Comparison of ENCODE assay signal across 20 cellular contexts in the genomic region with DNA sequence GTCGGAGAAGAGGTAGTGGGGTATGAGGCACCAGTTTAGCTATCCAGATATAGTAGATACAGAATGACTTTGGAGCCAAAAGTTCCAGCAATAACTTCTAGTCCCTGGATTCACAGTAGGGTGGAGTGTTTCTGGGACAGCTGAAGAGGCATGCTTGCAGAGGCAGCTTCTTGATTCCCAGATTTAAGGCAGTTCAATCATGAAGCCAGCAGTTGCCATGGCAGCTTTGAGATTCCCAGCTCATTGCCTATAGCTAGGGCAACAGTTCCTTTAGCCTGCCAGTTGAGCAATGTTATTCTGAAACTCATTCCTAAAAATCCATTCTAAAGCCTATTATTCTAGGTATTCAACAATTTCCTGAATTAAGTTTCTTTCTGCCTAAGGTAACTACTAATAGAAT.
"Had no signal": no experiment of that assay in that cellular context is flagged by ENCODE, and none has a peak within 500 bp of the region (broad histone marks: within the 10 kb centered on the region; RNA-seq: fewer than 3 reads in every experiment).

No MANE protein-coding gene starts in this region.

- H3K27ac ChIP-seq: KMS-11, SJSA1, SK-N-MC had no signal

- H3K9me3 ChIP-seq: SJSA1 had no signal

- H3K4me1 ChIP-seq: SJSA1 had no signal

- H3K4me3 ChIP-seq: SJSA1, SK-N-MC had no signal

- H3K36me3 ChIP-seq: SJSA1 had no signal

- FAIRE-seq: HepG2, RCC 7860 had no signal

- H3K4me2 ChIP-seq: KMS-11 had no signal

- H3K9ac ChIP-seq: KMS-11 had no signal

- DNase-seq: IMR-90, Kasumi-1, MM.1S, NCI-H1092 treated with DMSO at 0.1 percent for 48 hours, NCI-H1436, NCI-H187, NCI-H2029, NCI-H2081 treated with DMSO at 0.1 percent for 48 hours, NCI-H226, NCI-H510A, NCI-H524 treated with DMSO at 0.1 percent for 48 hours, NCI-H774, Right ventricle myocardium superior, RPMI8226, SIG-M5 had no signal

- ATAC-seq: HepG2 had no signal
